1 cellular context compared by ENCODE assay signal in the genomic region with DNA sequence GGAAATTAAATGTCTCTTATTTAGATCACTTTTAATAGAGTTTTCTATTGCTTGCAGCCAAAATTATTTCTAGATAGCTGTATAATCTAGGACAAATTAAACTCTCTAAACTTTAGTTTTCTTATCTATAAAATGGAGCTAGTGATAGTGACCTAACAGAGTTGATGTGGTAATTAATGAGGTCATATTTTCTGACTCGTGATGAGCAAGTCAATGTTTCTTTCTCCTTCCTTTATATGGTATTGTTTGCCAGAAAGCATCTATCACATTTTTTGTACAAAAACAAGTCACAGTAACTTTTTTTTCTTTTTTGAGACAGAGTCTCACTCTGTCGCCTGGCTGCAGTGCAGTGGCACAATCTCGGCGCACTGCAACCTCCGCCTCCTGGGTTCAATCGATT.
TF ChIP-seq lines count a peak whose summit lies in the region.

No MANE protein-coding gene starts in this region.

TF ChIP-seq in GM23338, 12 proteins besides CTCF, POLR2A, EP300 and RAD21 (continued from another document):
- TF ChIP-seq, protein P1, sequence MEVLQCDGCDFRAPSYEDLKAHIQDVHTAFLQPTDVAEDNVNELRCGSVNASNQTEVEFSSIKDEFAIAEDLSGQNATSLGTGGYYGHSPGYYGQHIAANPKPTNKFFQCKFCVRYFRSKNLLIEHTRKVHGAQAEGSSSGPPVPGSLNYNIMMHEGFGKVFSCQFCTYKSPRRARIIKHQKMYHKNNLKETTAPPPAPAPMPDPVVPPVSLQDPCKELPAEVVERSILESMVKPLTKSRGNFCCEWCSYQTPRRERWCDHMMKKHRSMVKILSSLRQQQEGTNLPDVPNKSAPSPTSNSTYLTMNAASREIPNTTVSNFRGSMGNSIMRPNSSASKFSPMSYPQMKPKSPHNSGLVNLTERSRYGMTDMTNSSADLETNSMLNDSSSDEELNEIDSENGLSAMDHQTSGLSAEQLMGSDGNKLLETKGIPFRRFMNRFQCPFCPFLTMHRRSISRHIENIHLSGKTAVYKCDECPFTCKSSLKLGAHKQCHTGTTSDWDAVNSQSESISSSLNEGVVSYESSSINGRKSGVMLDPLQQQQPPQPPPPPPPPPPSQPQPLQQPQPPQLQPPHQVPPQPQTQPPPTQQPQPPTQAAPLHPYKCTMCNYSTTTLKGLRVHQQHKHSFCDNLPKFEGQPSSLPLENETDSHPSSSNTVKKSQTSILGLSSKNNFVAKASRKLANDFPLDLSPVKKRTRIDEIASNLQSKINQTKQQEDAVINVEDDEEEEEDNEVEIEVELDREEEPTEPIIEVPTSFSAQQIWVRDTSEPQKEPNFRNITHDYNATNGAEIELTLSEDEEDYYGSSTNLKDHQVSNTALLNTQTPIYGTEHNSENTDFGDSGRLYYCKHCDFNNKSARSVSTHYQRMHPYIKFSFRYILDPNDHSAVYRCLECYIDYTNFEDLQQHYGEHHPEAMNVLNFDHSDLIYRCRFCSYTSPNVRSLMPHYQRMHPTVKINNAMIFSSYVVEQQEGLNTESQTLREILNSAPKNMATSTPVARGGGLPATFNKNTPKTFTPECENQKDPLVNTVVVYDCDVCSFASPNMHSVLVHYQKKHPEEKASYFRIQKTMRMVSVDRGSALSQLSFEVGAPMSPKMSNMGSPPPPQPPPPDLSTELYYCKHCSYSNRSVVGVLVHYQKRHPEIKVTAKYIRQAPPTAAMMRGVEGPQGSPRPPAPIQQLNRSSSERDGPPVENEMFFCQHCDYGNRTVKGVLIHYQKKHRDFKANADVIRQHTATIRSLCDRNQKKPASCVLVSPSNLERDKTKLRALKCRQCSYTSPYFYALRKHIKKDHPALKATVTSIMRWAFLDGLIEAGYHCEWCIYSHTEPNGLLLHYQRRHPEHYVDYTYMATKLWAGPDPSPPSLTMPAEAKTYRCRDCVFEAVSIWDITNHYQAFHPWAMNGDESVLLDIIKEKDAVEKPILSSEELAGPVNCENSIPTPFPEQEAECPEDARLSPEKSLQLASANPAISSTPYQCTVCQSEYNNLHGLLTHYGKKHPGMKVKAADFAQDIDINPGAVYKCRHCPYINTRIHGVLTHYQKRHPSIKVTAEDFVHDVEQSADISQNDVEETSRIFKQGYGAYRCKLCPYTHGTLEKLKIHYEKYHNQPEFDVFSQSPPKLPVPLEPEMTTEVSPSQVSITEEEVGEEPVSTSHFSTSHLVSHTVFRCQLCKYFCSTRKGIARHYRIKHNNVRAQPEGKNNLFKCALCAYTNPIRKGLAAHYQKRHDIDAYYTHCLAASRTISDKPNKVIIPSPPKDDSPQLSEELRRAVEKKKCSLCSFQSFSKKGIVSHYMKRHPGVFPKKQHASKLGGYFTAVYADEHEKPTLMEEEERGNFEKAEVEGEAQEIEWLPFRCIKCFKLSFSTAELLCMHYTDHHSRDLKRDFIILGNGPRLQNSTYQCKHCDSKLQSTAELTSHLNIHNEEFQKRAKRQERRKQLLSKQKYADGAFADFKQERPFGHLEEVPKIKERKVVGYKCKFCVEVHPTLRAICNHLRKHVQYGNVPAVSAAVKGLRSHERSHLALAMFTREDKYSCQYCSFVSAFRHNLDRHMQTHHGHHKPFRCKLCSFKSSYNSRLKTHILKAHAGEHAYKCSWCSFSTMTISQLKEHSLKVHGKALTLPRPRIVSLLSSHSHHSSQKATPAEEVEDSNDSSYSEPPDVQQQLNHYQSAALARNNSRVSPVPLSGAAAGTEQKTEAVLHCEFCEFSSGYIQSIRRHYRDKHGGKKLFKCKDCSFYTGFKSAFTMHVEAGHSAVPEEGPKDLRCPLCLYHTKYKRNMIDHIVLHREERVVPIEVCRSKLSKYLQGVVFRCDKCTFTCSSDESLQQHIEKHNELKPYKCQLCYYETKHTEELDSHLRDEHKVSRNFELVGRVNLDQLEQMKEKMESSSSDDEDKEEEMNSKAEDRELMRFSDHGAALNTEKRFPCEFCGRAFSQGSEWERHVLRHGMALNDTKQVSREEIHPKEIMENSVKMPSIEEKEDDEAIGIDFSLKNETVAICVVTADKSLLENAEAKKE (CRISPR knock-in tag; IDR thresholded peaks at IDR 0.05): no peak
- no peak for TF ChIP-seq ZNF114 (CRISPR knock-in tag; IDR thresholded peaks at IDR 0.05)
- no peak for TF ChIP-seq EZH2 (IDR thresholded peaks at IDR 0.05; ENCODE audit: low read depth, unreplicated experiment)
- TF ChIP-seq STAT1 (IDR thresholded peaks at IDR 0.05; ENCODE audit: unreplicated experiment): no peak
- no peak for TF ChIP-seq ZNF331 (CRISPR knock-in tag; IDR thresholded peaks at IDR 0.05; ENCODE audit: low read depth)
- no peak for TF ChIP-seq JUNB (IDR thresholded peaks at IDR 0.05; ENCODE audit: unreplicated experiment)
- no peak for TF ChIP-seq EZH2phosphoT487 (IDR thresholded peaks at IDR 0.05; ENCODE audit: unreplicated experiment)
- no peak for TF ChIP-seq REST (IDR thresholded peaks at IDR 0.05; ENCODE audit: unreplicated experiment)
